In the genomic region with DNA sequence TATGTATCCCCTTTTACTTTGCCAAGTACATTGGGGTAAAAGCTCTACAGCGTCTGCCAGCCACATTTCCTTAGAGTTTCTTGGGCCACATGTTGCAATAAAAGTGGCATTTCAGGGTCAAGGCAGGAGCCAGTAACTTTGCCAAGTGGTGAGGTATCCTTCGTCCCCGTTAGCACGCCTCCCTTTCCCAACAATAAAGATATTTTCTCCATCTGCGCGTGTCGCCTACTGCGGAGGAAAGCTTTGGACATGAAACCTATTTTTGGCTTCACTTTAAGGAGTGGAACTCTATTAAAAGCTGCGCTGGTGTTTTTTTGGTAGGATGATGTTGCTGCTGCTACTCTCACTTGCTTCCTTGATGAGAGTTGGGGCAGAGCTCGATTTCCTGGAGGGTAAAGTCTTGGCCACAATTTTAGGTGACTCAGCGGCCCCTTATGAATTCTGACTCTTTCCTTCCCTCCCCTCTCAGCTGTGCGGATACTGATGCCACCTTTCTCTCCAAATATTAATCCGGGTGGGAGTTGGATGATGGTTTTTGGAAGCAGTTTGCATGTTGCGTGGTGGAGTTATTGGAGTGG, we compare ENCODE assay signal across 8 cellular contexts. TPM values are rescaled to one million over a fixed set of nuclear protein-coding genes. Genes with fewer than 3 reads are reported as not detected.
DNase-seq lines count a peak whose midpoint lies in the region; ATAC-seq and TF ChIP-seq lines count a peak whose summit lies in the region.

No MANE protein-coding gene starts in this region.

- no peaks in the 10 kb centered on the region for H3K27me3 ChIP-seq in SJSA1 (replicated peaks)

- H3K4me3 ChIP-seq in SJSA1 (peak overlapping the region; percentile 86), astrocyte of the cerebellum (ENCODE audit: low read depth, low read length) (peak overlapping the region; percentile 82)

- DNase-seq in SJSA1 (ENCODE audit: low read depth in 1 of 2, low spot score in 2 of 2): no peak
- peak; percentile 12 for DNase-seq in astrocyte of the cerebellum (ENCODE audit: low read depth)
- peak; percentile 12 for DNase-seq in iPS-NIHi11 (ENCODE audit: low spot score)
- peak; percentile 3 for DNase-seq in stimulated activated CD4-positive, alpha-beta T cell treated with anti-CD3 and anti-CD28 coated beads, Interleukin-12 subunit alpha, Interleukin-12 subunit beta, amount 100 ng/mL, for 4 hours
- DNase-seq in NCI-H510A treated with DMSO at 0.1 percent for 48 hours (lab: John Stamatoyannopoulos, UW): no peak
- no peak for DNase-seq in NCI-H2227 treated with DMSO at 0.1 percent for 48 hours (lab: John Stamatoyannopoulos, UW)

- in situ Hi-C loops in astrocyte of the cerebellum (cut with HindIII; ENCODE audit: low sequenced_read_pairs): no loop called here

- H3K36me3 ChIP-seq in SJSA1: peaks cover 4% of the 10 kb centered on the region

- ATAC-seq in GM18498 (IDR thresholded peaks at IDR 0.05; ENCODE audit: unreplicated experiment) (peak; percentile 9), HG02884 (IDR thresholded peaks at IDR 0.05; ENCODE audit: unreplicated experiment) (peak; percentile 4)

- TF ChIP-seq CTCF in astrocyte of the cerebellum (IDR thresholded peaks at IDR 0.05; ENCODE audit: low read depth, low read length, missing control alignments): no peak

- peak overlapping the region; percentile 94 for H3K27ac ChIP-seq in SJSA1

- peaks cover 16% of the 10 kb centered on the region for H3K4me1 ChIP-seq in SJSA1 (replicated peaks)

- H3K9me3 ChIP-seq in SJSA1 (replicated peaks): no peaks in the 10 kb centered on the region

RNA-seq across cellular contexts. Expression of a gene that starts 0.9 kb away (rescaled TPM):
- 9.2 and 35.6 TPM in 2 replicates for total RNA-seq in SJSA1 (2014; rRNA removed; shearing (Covaris generic))

Comparison
In these comparisons a context has a peak if more than half of its experiments do, and no peak if none do; other contexts are left out.
1. DNase-seq: peak in astrocyte of the cerebellum (single experiment), iPS-NIHi11 (single experiment) and stimulated activated CD4-positive, alpha-beta T cell treated with anti-CD3 and anti-CD28 coated beads, Interleukin-12 subunit alpha, Interleukin-12 subunit beta, amount 100 ng/mL, for 4 hours (single experiment); none in SJSA1 (0 of 2), NCI-H510A treated with DMSO at 0.1 percent for 48 hours (single experiment) and NCI-H2227 treated with DMSO at 0.1 percent for 48 hours (single experiment).